Comparison of ENCODE assay signal across 1 cellular context in genomic region chr4:74544655-74545361, GRCh38.
TF ChIP-seq lines count a peak whose summit lies in the region.

No MANE protein-coding gene starts in this region.

TF ChIP-seq in IMR-90, 13 proteins besides CTCF, POLR2A, EP300 and RAD21:
- TF ChIP-seq FOS (IDR thresholded peaks at IDR 0.05; ENCODE audit: low read depth, low read length), result no peak
